In genomic region chr10:70803768-70804423, GRCh38 we compare ENCODE assay signal across 1 cellular context.
TF ChIP-seq lines count a peak whose summit lies in the region.

No MANE protein-coding gene starts in this region.

TF ChIP-seq in HepG2, 621 proteins besides CTCF, POLR2A, EP300 and RAD21 (continued from another document):
- no peak for TF ChIP-seq ZNF281 (CRISPR knock-in tag; IDR thresholded peaks at IDR 0.05; ENCODE audit: borderline replicate concordance)
- no peak for TF ChIP-seq MLLT10 (CRISPR knock-in tag; IDR thresholded peaks at IDR 0.05)
- TF ChIP-seq PLSCR1 (CRISPR knock-in tag; IDR thresholded peaks at IDR 0.05; ENCODE audit: borderline replicate concordance): no peak
- TF ChIP-seq ZNF558 (CRISPR knock-in tag; IDR thresholded peaks at IDR 0.05; ENCODE audit: borderline replicate concordance): no peak
- no peak for TF ChIP-seq MXD1 (CRISPR knock-in tag; IDR thresholded peaks at IDR 0.05)
- no peak for TF ChIP-seq FOXO1 (CRISPR knock-in tag; IDR thresholded peaks at IDR 0.05)
- TF ChIP-seq ZKSCAN5 (CRISPR knock-in tag; IDR thresholded peaks at IDR 0.05): no peak
- no peak for TF ChIP-seq ZNF709 (CRISPR knock-in tag; IDR thresholded peaks at IDR 0.05)
- TF ChIP-seq RFX3 (CRISPR knock-in tag; IDR thresholded peaks at IDR 0.05): no peak
- no peak for TF ChIP-seq PBX2 (CRISPR knock-in tag; IDR thresholded peaks at IDR 0.05)
- no peak for TF ChIP-seq KDM2A (CRISPR knock-in tag; IDR thresholded peaks at IDR 0.05; ENCODE audit: borderline replicate concordance, low read depth)
- no peak for TF ChIP-seq ZFAT (CRISPR knock-in tag; conservative IDR thresholded peaks at IDR 0.05)
- no peak for TF ChIP-seq ATF7 (IDR thresholded peaks at IDR 0.05)
- no peak for TF ChIP-seq ATF7 (CRISPR knock-in tag; IDR thresholded peaks at IDR 0.05)
